1 cellular context compared by ENCODE assay signal in genomic region chr4:145097821-145098674, GRCh38.
A peak's percentile ranks its signal among the peaks of the same experiment; 100 is the strongest.
TF ChIP-seq lines count a peak whose summit lies in the region.

ABCE1 (plus strand) TSS chr4:145098311; CDS start chr4:145104413, 6,102 bp downstream.
ANAPC10 (minus strand) TSS chr4:145098196; CDS start chr4:145096099, 2,097 bp downstream.

TF ChIP-seq in GM12878, 131 proteins besides CTCF, POLR2A, EP300 and RAD21 (continued from another document and continues in another):
- peak; percentile 66 for TF ChIP-seq ZBTB11 (CRISPR knock-in tag; IDR thresholded peaks at IDR 0.05)
- peak; percentile 79 to 91 for TF ChIP-seq BHLHE40 (IDR thresholded peaks at IDR 0.05; ENCODE audit: borderline replicate concordance in 1 of 2, low read depth in 2 of 2, low read length in 1 of 2)
- no peak for TF ChIP-seq IRF3 (IDR thresholded peaks at IDR 0.05)
- TF ChIP-seq PAX8 (IDR thresholded peaks at IDR 0.05), result peak; percentile 39; the same call in 1 of the 2 replicates
- peak; percentile 77; the same call in 1 of the 2 replicates for TF ChIP-seq SMAD5 (IDR thresholded peaks at IDR 0.05; ENCODE audit: low read depth)
- peak; percentile 99 for TF ChIP-seq CREB1 (IDR thresholded peaks at IDR 0.05; ENCODE audit: low read depth)
- peak; percentile 95 for TF ChIP-seq SIN3A (IDR thresholded peaks at IDR 0.05; ENCODE audit: low read depth, low read length)
- TF ChIP-seq SKIL (IDR thresholded peaks at IDR 0.05; ENCODE audit: low read depth, poor library complexity, severe bottlenecking), result peak; percentile 62
- 0 out of 2 replicates have a peak, but pooled peaks have one; percentile 39 for TF ChIP-seq ASH2L (IDR thresholded peaks at IDR 0.05; ENCODE audit: borderline replicate concordance, low read depth)
- peak; percentile 26; the same call in 1 of the 2 replicates for TF ChIP-seq TCF7 (IDR thresholded peaks at IDR 0.05; ENCODE audit: borderline replicate concordance)
- TF ChIP-seq E2F4 (IDR thresholded peaks at IDR 0.05; ENCODE audit: low read depth, low read length), result no peak; the same call in 1 of the 2 replicates
- peak; percentile 20 for TF ChIP-seq CHD1 (IDR thresholded peaks at IDR 0.05; ENCODE audit: low read depth, low read length)
- 0 out of 2 replicates have a peak, but pooled peaks have one; percentile 51 for TF ChIP-seq TBL1XR1 (IDR thresholded peaks at IDR 0.05; ENCODE audit: low read depth, low read length)
- TF ChIP-seq ZBTB40 (IDR thresholded peaks at IDR 0.05; ENCODE audit: borderline replicate concordance), result peak; percentile 53; the same call in 1 of the 2 replicates
- peak; percentile 5 for TF ChIP-seq SMARCA5 (IDR thresholded peaks at IDR 0.05)
- peak; percentile 95 for TF ChIP-seq POLR2AphosphoS5 (IDR thresholded peaks at IDR 0.05; ENCODE audit: low read length)
- peak; percentile 99 for TF ChIP-seq MXI1 (IDR thresholded peaks at IDR 0.05; ENCODE audit: low read depth, low read length)
- peak; percentile 61; the same call in 1 of the 2 replicates for TF ChIP-seq RFX5 (IDR thresholded peaks at IDR 0.05; ENCODE audit: low read depth, low read length)
- 0 out of 2 replicates have a peak, but pooled peaks have one; percentile 29 for TF ChIP-seq MTA2 (IDR thresholded peaks at IDR 0.05; ENCODE audit: low read depth)
- TF ChIP-seq NR2C2 (IDR thresholded peaks at IDR 0.05; ENCODE audit: borderline replicate concordance, control insufficient read depth, insufficient read length, low read depth), result no peak
- 0 out of 2 replicates have a peak, but pooled peaks have one; percentile 54 for TF ChIP-seq SREBF2 (IDR thresholded peaks at IDR 0.05; ENCODE audit: low read length)
- TF ChIP-seq ZSCAN29 (IDR thresholded peaks at IDR 0.05), result no peak
- TF ChIP-seq GABPA (IDR thresholded peaks at IDR 0.05; ENCODE audit: low read depth), result peak; percentile 18; the same call in 1 of the 2 replicates
- TF ChIP-seq LARP7 (IDR thresholded peaks at IDR 0.05), result peak; percentile 42; the same call in 1 of the 2 replicates
- no peak for TF ChIP-seq RCOR1 (conservative IDR thresholded peaks at IDR 0.05; ENCODE audit: low read depth, low read length)
- TF ChIP-seq EGR1 (IDR thresholded peaks at IDR 0.05; ENCODE audit: borderline replicate concordance in 1 of 2, low read depth in 2 of 2, low read length in 2 of 2), result peak in 1 of 2 experiments; percentile 50; a peak in 1 of 3 replicates
- peak; percentile 61 for TF ChIP-seq SREBF1 (IDR thresholded peaks at IDR 0.05; ENCODE audit: low read length)
- 0 out of 2 replicates have a peak, but pooled peaks have one; percentile 18 for TF ChIP-seq IRF4 (IDR thresholded peaks at IDR 0.05; ENCODE audit: low read depth, low read length)
- TF ChIP-seq CUX1 (IDR thresholded peaks at IDR 0.05; ENCODE audit: insufficient replicate concordance, low read depth, low read length), result no peak
- TF ChIP-seq MEF2B (IDR thresholded peaks at IDR 0.05; ENCODE audit: partially characterized antibody, poor library complexity, severe bottlenecking), result peak; percentile 26
- TF ChIP-seq EED (IDR thresholded peaks at IDR 0.05; ENCODE audit: low read depth), result no peak
- peak; percentile 98 for TF ChIP-seq MAX (IDR thresholded peaks at IDR 0.05; ENCODE audit: low read depth, low read length)
- peak; percentile 93 for TF ChIP-seq PRDM15 (CRISPR knock-in tag; IDR thresholded peaks at IDR 0.05)
